Comparison of ENCODE assay signal across 10 cellular contexts in the genomic region with DNA sequence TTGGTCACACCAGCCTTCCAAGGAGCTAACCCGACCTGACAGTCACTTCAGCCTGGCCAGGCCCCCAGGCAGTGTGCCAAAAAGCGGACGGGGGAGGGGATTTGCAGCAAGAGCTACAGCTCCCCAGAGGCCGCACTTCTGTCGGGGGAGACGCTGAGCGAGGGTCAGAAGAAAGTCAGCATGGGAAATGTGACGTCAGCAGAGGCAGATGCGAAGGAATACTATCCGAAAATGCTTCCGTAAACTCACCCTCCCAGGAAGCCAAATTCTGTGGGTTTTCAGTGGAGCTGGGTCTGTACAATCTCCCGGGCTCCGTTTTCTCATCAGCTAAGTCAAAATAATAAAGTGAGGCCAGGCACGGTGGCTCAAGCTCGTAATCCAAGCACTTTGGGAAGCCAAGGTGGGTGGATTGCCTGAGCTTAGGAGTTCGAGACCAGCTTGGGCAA. TPM values are rescaled to one million over a fixed set of nuclear protein-coding genes. Genes with fewer than 3 reads are reported as not detected.
A peak's percentile ranks its signal among the peaks of the same experiment; 100 is the strongest.
DNase-seq lines count a peak whose midpoint lies in the region; ATAC-seq and TF ChIP-seq lines count a peak whose summit lies in the region.
"Had no signal": no experiment of that assay in that cellular context is flagged by ENCODE, and none has a peak within 500 bp of the region (broad histone marks: within the 10 kb centered on the region; RNA-seq: fewer than 3 reads in every experiment).

No MANE protein-coding gene starts in this region.

- peak overlapping the region; percentile 94 to 96 for H3K27ac ChIP-seq in breast epithelium
- no peak overlapping the region for H3K27ac ChIP-seq in mammary epithelial cell (ENCODE audit: insufficient read depth, low read depth, low read length)
- no peak overlapping the region for H3K27ac ChIP-seq in neural progenitor cell
- H3K27ac ChIP-seq in vagina = peak overlapping the region; percentile 86

- H3K9me3 Mint-ChIP-seq in neural progenitor cell = no peaks in the 10 kb centered on the region

- peaks cover 8% of the 10 kb centered on the region for H3K27me3 Mint-ChIP-seq in neural progenitor cell (ENCODE audit: insufficient read depth, low read depth)
- H3K27me3 Mint-ChIP-seq: B cell had no signal

- ATAC-seq in GM21786 (IDR thresholded peaks at IDR 0.05; ENCODE audit: unreplicated experiment) (no peak), HG02981 (IDR thresholded peaks at IDR 0.05; ENCODE audit: unreplicated experiment) (no peak)

- no peaks in the 10 kb centered on the region for H3K36me3 ChIP-seq in breast epithelium
- no peaks in the 10 kb centered on the region for H3K36me3 ChIP-seq in mammary epithelial cell (ENCODE audit: insufficient read depth, low read length)
- H3K36me3 ChIP-seq in neural progenitor cell = no peaks in the 10 kb centered on the region
- H3K36me3 ChIP-seq in vagina = no peaks in the 10 kb centered on the region

- peaks cover 18% of the 10 kb centered on the region for H3F3A ChIP-seq in neural progenitor cell (ENCODE audit: low read depth)

- H3K79me2 ChIP-seq in mammary epithelial cell (ENCODE audit: insufficient read depth, low read length) (peaks cover 16% of the 10 kb centered on the region), neural progenitor cell (ENCODE audit: low read depth) (no peaks in the 10 kb centered on the region)

- H3K4me1 ChIP-seq in breast epithelium (peaks cover 29 to 60% of the 10 kb centered on the region in 2 donors), mammary epithelial cell (ENCODE audit: insufficient read depth, low read length) (peaks cover 26% of the 10 kb centered on the region), neural progenitor cell (peaks cover 64% of the 10 kb centered on the region), vagina (peaks cover 99% of the 10 kb centered on the region)

- no peak for TF ChIP-seq CTCF in breast epithelium (IDR thresholded peaks at IDR 0.05)
- no peak for TF ChIP-seq CTCF in mammary epithelial cell (conservative IDR thresholded peaks at IDR 0.05 in 1 of 2, IDR thresholded peaks at IDR 0.05 in 1 of 2; ENCODE audit: extremely low read depth in 1 of 2, insufficient read depth in 1 of 2, low read depth in 1 of 2, low read length in 2 of 2)
- TF ChIP-seq CTCF in fibroblast of villous mesenchyme (IDR thresholded peaks at IDR 0.05; ENCODE audit: insufficient read depth, low read depth, low read length) = no peak
- TF ChIP-seq CTCF in neural progenitor cell (IDR thresholded peaks at IDR 0.05) = no peak
- TF ChIP-seq CTCF in vagina (IDR thresholded peaks at IDR 0.05) = no peak

- BruUV-seq in mammary epithelial cell (replicated peaks; lab: Mats Ljungman, UMichigan) = no TSS peak

- dilution Hi-C loops in mammary epithelial cell (cut with HindIII; ENCODE audit: low sequenced_read_pairs) = no loop called here

- H3K4me3 ChIP-seq in breast epithelium = peak overlapping the region in 1 of 3 donors; percentile 14
- no peak overlapping the region for H3K4me3 ChIP-seq in mammary epithelial cell (replicated peaks in 1 of 3; ENCODE audit: insufficient read depth in 1 of 3, low read depth in 2 of 3, low read length in 3 of 3)
- no peak overlapping the region for H3K4me3 ChIP-seq in fibroblast of villous mesenchyme (ENCODE audit: low read depth, low read length)
- no peak overlapping the region for H3K4me3 ChIP-seq in neural progenitor cell
- H3K4me3 ChIP-seq in vagina = no peak overlapping the region

- in situ Hi-C loops in mammary epithelial cell (cut with MboI; ENCODE audit: low sequenced_read_pairs in 2 of 2) = no loop called here

- H3K9ac ChIP-seq in mammary epithelial cell (ENCODE audit: insufficient read depth, low read length) = no peak overlapping the region
- H3K9ac ChIP-seq in neural progenitor cell = no peak overlapping the region

- H3K27me3 ChIP-seq in breast epithelium = no peaks in the 10 kb centered on the region
- no peaks in the 10 kb centered on the region for H3K27me3 ChIP-seq in mammary epithelial cell (ENCODE audit: insufficient read depth, low read length)
- H3K27me3 ChIP-seq in neural progenitor cell = no peaks in the 10 kb centered on the region
- H3K27me3 ChIP-seq in vagina = no peaks in the 10 kb centered on the region

- no peak overlapping the region for H3K4me2 ChIP-seq in mammary epithelial cell (ENCODE audit: insufficient read depth, low read depth, low read length)
- H3K4me2 ChIP-seq in neural progenitor cell = peak overlapping the region; percentile 7

- intact Hi-C loops in breast epithelium (cut with DNase I; ENCODE audit: low total_unique reads) (no loop called here), mammary epithelial cell (cut with micrococcal nuclease) (no loop called here), vagina (cut with DNase I) (no loop called here)

- no peak overlapping the region for H3K4me3 Mint-ChIP-seq in neural progenitor cell
- H3K4me3 Mint-ChIP-seq: B cell had no signal

- H4K20me1 ChIP-seq in mammary epithelial cell (ENCODE audit: insufficient read depth, low read length) (no peaks in the 10 kb centered on the region), neural progenitor cell (ENCODE audit: low read depth) (peaks cover 16% of the 10 kb centered on the region)

- WGBS in mammary epithelial cell (ENCODE audit: low coverage, missing lambda C conversion rate) = 86% methylated on average over 12 of the region's 16 CpGs

- peak; percentile 74 to 85 for DNase-seq in breast epithelium (ENCODE audit: low spot score in 2 of 2)
- no peak for DNase-seq in mammary epithelial cell
- DNase-seq in fibroblast of villous mesenchyme (ENCODE audit: low read depth) = peak; percentile 99
- DNase-seq in neural progenitor cell (ENCODE audit: low spot score) = no peak
- peak in 1 of 2 donors; percentile 98 for DNase-seq in vagina (ENCODE audit: extremely low spot score in 2 of 2)
- no peak for DNase-seq in activated gamma-delta T cell treated with Interleukin-2 at 50 U/mL for 16 hours
- DNase-seq: activated T-cell treated with anti-CD3 and anti-CD28 coated beads for 4 hours had no signal

- H3K36me3 Mint-ChIP-seq in neural progenitor cell = no peaks in the 10 kb centered on the region

- CTCF ChIA-PET in mammary epithelial cell (lab: Charles Lee; ENCODE audit: low non-redundant PET) = no interaction called here

- H3K27ac Mint-ChIP-seq in neural progenitor cell = peak overlapping the region; percentile 74
- H3K27ac Mint-ChIP-seq: B cell had no signal

- H3K4me1 Mint-ChIP-seq in neural progenitor cell = peaks cover 81% of the 10 kb centered on the region

- H2AFZ ChIP-seq in mammary epithelial cell (ENCODE audit: low read depth, low read length) = no peak overlapping the region
- H2AFZ ChIP-seq in neural progenitor cell (replicated peaks) = no peak overlapping the region

- TF ChIP-seq POLR2A in breast epithelium (IDR thresholded peaks at IDR 0.05) (no peak), vagina (IDR thresholded peaks at IDR 0.05) (no peak)

- H3K9me3 ChIP-seq in breast epithelium (no peaks in the 10 kb centered on the region), mammary epithelial cell (replicated peaks; ENCODE audit: insufficient read depth, low read length) (no peaks in the 10 kb centered on the region), neural progenitor cell (ENCODE audit: low read depth) (no peaks in the 10 kb centered on the region), vagina (no peaks in the 10 kb centered on the region)

RNA-seq across cellular contexts. Expression of a gene that starts 28.5 kb away (rescaled TPM):
- 100 to 1,000 TPM in 2 of 3 donors, 10 to 100 TPM in 1; 62.6 to 121 (median 112) TPM for total RNA-seq in breast epithelium
- total RNA-seq in mammary epithelial cell = 100 to 1,000 TPM in 1 of 2 donors, 10 to 100 TPM in 1; 86.3 to 153 TPM
- polyA plus RNA-seq in mammary epithelial cell = 65.7 TPM
- 75.5 TPM for polyA minus RNA-seq in mammary epithelial cell
- total RNA-seq in fibroblast of villous mesenchyme = 127 and 141 TPM in 2 replicates
- total RNA-seq in neural progenitor cell (ENCODE audit: low replicate concordance) = 12.5 and 15.2 TPM in 2 replicates
- 93.8 TPM for total RNA-seq in vagina

Comparison
In these comparisons a context has a peak if more than half of its experiments do, and no peak if none do; other contexts are left out.
1. DNase-seq: peak in breast epithelium (2 of 2) and fibroblast of villous mesenchyme (single experiment); none in mammary epithelial cell (single experiment), neural progenitor cell (single experiment) and activated gamma-delta T cell treated with Interleukin-2 at 50 U/mL for 16 hours (single experiment).
2. H3K27ac ChIP-seq: peak in breast epithelium (2 of 2) and vagina (single experiment); none in mammary epithelial cell (single experiment) and neural progenitor cell (single experiment).